Comparison of ENCODE assay signal across 8 cellular contexts in the genomic region with DNA sequence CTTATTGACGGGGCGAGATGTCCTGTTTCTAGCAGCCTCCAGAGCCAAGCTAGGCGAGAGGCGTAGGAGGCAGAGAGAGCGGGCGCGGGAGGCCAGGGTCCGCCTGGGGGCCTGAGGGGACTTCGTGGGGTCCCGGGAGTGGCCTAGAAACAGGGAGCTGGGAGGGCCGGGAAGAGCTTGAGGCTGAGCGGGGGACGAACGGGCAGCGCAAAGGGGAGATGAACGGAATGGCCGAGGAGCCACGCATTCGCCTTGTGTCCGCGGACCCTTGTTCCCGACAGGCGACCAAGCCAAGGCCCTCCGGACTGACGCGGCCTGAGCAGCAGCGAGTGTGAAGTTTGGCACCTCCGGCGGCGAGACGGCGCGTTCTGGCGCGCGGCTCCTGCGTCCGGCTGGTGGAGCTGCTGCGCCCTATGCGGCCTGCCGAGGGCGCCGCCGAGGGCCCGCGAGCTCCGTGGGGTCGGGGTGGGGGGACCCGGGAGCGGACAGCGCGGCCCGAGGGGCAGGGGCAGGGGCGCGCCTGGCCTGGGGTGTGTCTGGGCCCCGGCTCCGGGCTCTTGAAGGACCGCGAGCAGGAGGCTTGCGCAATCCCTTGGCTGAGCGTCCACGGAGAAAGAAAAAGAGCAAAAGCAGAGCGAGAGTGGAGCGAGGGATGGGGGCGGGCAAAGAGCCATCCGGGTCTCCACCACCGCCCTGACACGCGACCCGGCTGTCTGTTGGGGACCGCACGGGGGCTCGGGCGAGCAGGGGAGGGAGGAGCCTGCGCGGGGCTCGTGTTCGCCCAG. TPM values are rescaled to one million over a fixed set of nuclear protein-coding genes. Genes with fewer than 3 reads are reported as not detected.
A peak's percentile ranks its signal among the peaks of the same experiment; 100 is the strongest.
DNase-seq lines count a peak whose midpoint lies in the region; ATAC-seq and TF ChIP-seq lines count a peak whose summit lies in the region.

No MANE protein-coding gene starts in this region.

- peak overlapping the region in 1 of 2 experiments; percentile 10 for H3K23ac ChIP-seq in mesenchymal stem cell (ENCODE audit: low read length in 2 of 2)

- peak; percentile 37 for TF ChIP-seq CTCF in GM12873 (IDR thresholded peaks at IDR 0.05; ENCODE audit: insufficient read depth, low read depth, low read length, missing control alignments)
- no peak; the same call in 1 of the 2 replicates for TF ChIP-seq CTCF in Panc1 (IDR thresholded peaks at IDR 0.05)
- TF ChIP-seq CTCF in colonic mucosa (IDR thresholded peaks at IDR 0.05), result no peak

- H2AFZ ChIP-seq in mesenchymal stem cell (ENCODE audit: low read depth, low read length), result no peak overlapping the region

- peak overlapping the region in 1 of 2 experiments; percentile 24 for H3K4ac ChIP-seq in mesenchymal stem cell (ENCODE audit: low read depth in 1 of 2, low read length in 2 of 2)

- peak overlapping the region; percentile 47 to 50 for H3K4me3 ChIP-seq in Panc1 (ENCODE audit: low read depth in 2 of 2, low read length in 2 of 2)
- H3K4me3 ChIP-seq in colonic mucosa, result peak overlapping the region; percentile 26
- H3K4me3 ChIP-seq in mesenchymal stem cell (ENCODE audit: insufficient read depth in 1 of 2, low read depth in 1 of 2, low read length in 2 of 2), result peak overlapping the region; percentile 2 to 72
- peak overlapping the region; percentile 77 for H3K4me3 ChIP-seq in urinary bladder (ENCODE audit: low read depth, low read length)

- no TSS peak for BruUV-seq in Panc1 (replicated peaks; lab: Mats Ljungman, UMichigan)

- CTCF ChIA-PET in Panc1 (lab: Charles Lee), result interaction anchor here (0.6 to 1.9 kb wide), 3 partner anchors 22 to 153 kb away, joined by 4 to 11 read pairs (median 4); no protein-coding TSS in a partner anchor

- peak overlapping the region; percentile 9 to 15 for H3K18ac ChIP-seq in mesenchymal stem cell (ENCODE audit: low read depth in 1 of 2, low read length in 2 of 2)

- H2BK15ac ChIP-seq in mesenchymal stem cell (ENCODE audit: low read depth, poor library complexity, severe bottlenecking), result peak overlapping the region; percentile 95

- H3K27ac ChIP-seq in Panc1 (ENCODE audit: low read length) (peak overlapping the region; percentile 86), colonic mucosa (peak overlapping the region; percentile 53), mesenchymal stem cell (ENCODE audit: low read length, poor library complexity, severe bottlenecking) (no peak overlapping the region), urinary bladder (ENCODE audit: low read depth) (no peak overlapping the region)

- H4K8ac ChIP-seq in mesenchymal stem cell (ENCODE audit: low read length), result peak overlapping the region; percentile 33

- no peak overlapping the region for H3K4me2 ChIP-seq in mesenchymal stem cell (ENCODE audit: low read length, poor library complexity, severe bottlenecking)

- WGBS in mesenchymal stem cell, result 11% methylated on average over 73 of the region's 78 CpGs
- 3% methylated on average over 78 of the region's 78 CpGs for WGBS in urinary bladder

- H4K91ac ChIP-seq in mesenchymal stem cell (ENCODE audit: low read length), result peak overlapping the region; percentile 52

- no peaks in the 10 kb centered on the region for H3K27me3 ChIP-seq in Panc1 (ENCODE audit: control insufficient read depth, insufficient read depth, low read length)
- H3K27me3 ChIP-seq in colonic mucosa, result peaks cover 43% of the 10 kb centered on the region
- peaks cover 34% of the 10 kb centered on the region in 2 experiments for H3K27me3 ChIP-seq in mesenchymal stem cell (ENCODE audit: control insufficient read depth in 1 of 2, insufficient read depth in 1 of 2, low read length in 2 of 2)

- H3K9me3 ChIP-seq in Panc1 (ENCODE audit: control insufficient read depth, insufficient read depth, low read depth, low read length) (no peaks in the 10 kb centered on the region), colonic mucosa (no peaks in the 10 kb centered on the region), mesenchymal stem cell (ENCODE audit: control insufficient read depth, low read length) (no peaks in the 10 kb centered on the region)

- intact Hi-C loops in Panc1 (cut with micrococcal nuclease; ENCODE audit: unreplicated experiment), result loop anchor here (10.0 kb wide), 1 partner anchor 74 kb away; no protein-coding TSS in a partner anchor
- intact Hi-C loops in colonic mucosa (cut with DNase I), result loop anchor here (5.0 kb wide), 2 partner anchors 33 to 77 kb away; no protein-coding TSS in a partner anchor

- peaks cover 25% of the 10 kb centered on the region for H3K79me1 ChIP-seq in mesenchymal stem cell (replicated peaks; ENCODE audit: low read length, poor library complexity, severe bottlenecking)

- POLR2A ChIA-PET in Panc1 (lab: Charles Lee), result interaction anchor here (0.6 to 0.7 kb wide), 2 partner anchors 30 to 148 kb away, joined by 3 to 4 read pairs; no protein-coding TSS in a partner anchor

- peaks cover 42% of the 10 kb centered on the region for H3K4me1 ChIP-seq in Panc1 (ENCODE audit: control insufficient read depth, insufficient read depth, low read length)
- peaks cover 51% of the 10 kb centered on the region for H3K4me1 ChIP-seq in colonic mucosa
- H3K4me1 ChIP-seq in mesenchymal stem cell (ENCODE audit: control insufficient read depth, insufficient read depth, low read depth, low read length), result peaks cover 66% of the 10 kb centered on the region
- peaks cover 4% of the 10 kb centered on the region for H3K4me1 ChIP-seq in urinary bladder (ENCODE audit: insufficient read depth)

- H2BK5ac ChIP-seq in mesenchymal stem cell (ENCODE audit: low read depth, low read length, poor library complexity, severe bottlenecking), result no peak overlapping the region

- no peak for ATAC-seq in Panc1

- H2BK120ac ChIP-seq in mesenchymal stem cell (ENCODE audit: low read depth, low read length), result peak overlapping the region; percentile 71

- peak overlapping the region; percentile 88 to 93 for H2BK12ac ChIP-seq in mesenchymal stem cell (ENCODE audit: low read length in 2 of 2)

- H3K36me3 ChIP-seq in Panc1 (ENCODE audit: control insufficient read depth, insufficient read depth, low read length), result peaks cover 7% of the 10 kb centered on the region; the same call in 1 of the 2 replicates
- no peaks in the 10 kb centered on the region for H3K36me3 ChIP-seq in colonic mucosa
- H3K36me3 ChIP-seq in mesenchymal stem cell (ENCODE audit: control insufficient read depth in 1 of 2, insufficient read depth in 2 of 2, low read depth in 1 of 2, low read length in 2 of 2), result peaks cover 0 to 18% of the 10 kb centered on the region in 2 experiments
- no peaks in the 10 kb centered on the region for H3K36me3 ChIP-seq in urinary bladder (ENCODE audit: insufficient read depth)

- DNase-seq in Panc1 (ENCODE audit: low read depth, low spot score), result no peak
- DNase-seq in colonic mucosa, result peak; percentile 60
- DNase-seq in mesenchymal stem cell, result peak; percentile 65
- no peak for DNase-seq in UCSD-AML1 (lab: John Stamatoyannopoulos, UW; ENCODE audit: unreplicated experiment)
- no peak for DNase-seq in NCI-H1092 (lab: John Stamatoyannopoulos, UW)
- DNase-seq in NCI-H187 treated with DMSO at 0.1 percent for 48 hours (lab: John Stamatoyannopoulos, UW), result no peak

- no peak overlapping the region for H2AK5ac ChIP-seq in mesenchymal stem cell (ENCODE audit: low read length, severe bottlenecking)

- in situ Hi-C loops in Panc1 (cut with HindIII; ENCODE audit: low pct_unique_long_range_greater_than_20kb, low sequenced_read_pairs), result no loop called here

- peak overlapping the region in 1 of 2 donors; percentile 58 for H3K9ac ChIP-seq in colonic mucosa (ENCODE audit: low read depth in 2 of 2, low read length in 2 of 2)
- H3K9ac ChIP-seq in mesenchymal stem cell (ENCODE audit: low read length), result peak overlapping the region; percentile 29

- peak overlapping the region in 1 of 2 experiments; percentile 2 for H3K14ac ChIP-seq in mesenchymal stem cell (ENCODE audit: low read length in 2 of 2)

RNA-seq across cellular contexts. Expression of gene CBX4, which starts 1.2 kb away (rescaled TPM):
- total RNA-seq in Panc1 (2021; ENCODE audit: unreplicated experiment) (48.6 TPM), colonic mucosa (10 to 100 TPM; 10.6 to 18.1 TPM), urinary bladder (8.2 TPM)
- 39.2 TPM for polyA plus RNA-seq in Panc1 (2012; ENCODE audit: insufficient read length)
- polyA plus RNA-seq in mesenchymal stem cell (2013, experiment 1 of 2), result 21.6 TPM
- 21.8 TPM for polyA plus RNA-seq in mesenchymal stem cell (2013, experiment 2 of 2)
- 14.7 TPM for polyA plus RNA-seq in urinary bladder

RNA-seq across cellular contexts. Expression of gene CBX8, which starts 43.5 kb away (rescaled TPM):
- 15.3 TPM for total RNA-seq in Panc1 (2021; ENCODE audit: unreplicated experiment)
- 17.3 TPM for polyA plus RNA-seq in Panc1 (2012; ENCODE audit: insufficient read length)
- total RNA-seq in colonic mucosa, result 1 to 10 TPM; 5.0 to 8.1 TPM
- polyA plus RNA-seq in mesenchymal stem cell (2013, experiment 1 of 2), result 2.9 TPM
- 2.8 TPM for polyA plus RNA-seq in mesenchymal stem cell (2013, experiment 2 of 2)
- total RNA-seq in urinary bladder, result 4.4 TPM
- polyA plus RNA-seq in urinary bladder, result 3.6 TPM

Comparison
In these comparisons a context has a peak if more than half of its experiments do, and no peak if none do; other contexts are left out.
1. DNase-seq: peak in colonic mucosa (single experiment) and mesenchymal stem cell (single experiment); none in Panc1 (single experiment), UCSD-AML1 (single experiment), NCI-H1092 (single experiment) and NCI-H187 treated with DMSO at 0.1 percent for 48 hours (single experiment).
2. H3K27ac ChIP-seq: peak in Panc1 (single experiment) and colonic mucosa (single experiment); none in mesenchymal stem cell (single experiment) and urinary bladder (single experiment).
3. H3K4me3 ChIP-seq: peak in every context shown above with its lines; median percentile 77 in urinary bladder; 48 in Panc1; 37 in mesenchymal stem cell; 26 in colonic mucosa.